7 cellular contexts compared by ENCODE assay signal in genomic region chr11:75384438-75385080, GRCh38. TPM values are rescaled to one million over a fixed set of nuclear protein-coding genes. Genes with fewer than 3 reads are reported as not detected.
A peak's percentile ranks its signal among the peaks of the same experiment; 100 is the strongest.
DNase-seq lines count a peak whose midpoint lies in the region; ATAC-seq and TF ChIP-seq lines count a peak whose summit lies in the region.

No MANE protein-coding gene starts in this region.

- peak overlapping the region; percentile 35 for H3K4me2 ChIP-seq in skeletal muscle satellite cell (ENCODE audit: low read length)

- peaks cover 7% of the 10 kb centered on the region for H3K4me1 ChIP-seq in skeletal muscle satellite cell (ENCODE audit: control insufficient read depth, insufficient read depth, low read length)

- in situ Hi-C loops in astrocyte of the cerebellum (cut with HindIII; ENCODE audit: low sequenced_read_pairs): no loop called here

- DNase-seq in NCI-H2081 (lab: John Stamatoyannopoulos, UW): peak; percentile 37 to 53
- peak; percentile 82 for DNase-seq in UCSD-AML1 (lab: John Stamatoyannopoulos, UW; ENCODE audit: unreplicated experiment)
- peak; percentile 26 for DNase-seq in astrocyte of the cerebellum (ENCODE audit: low read depth)
- DNase-seq in hippocampal formation (lab: John Stamatoyannopoulos, UW): peak; percentile 68 to 79

- H3K9me3 ChIP-seq in skeletal muscle satellite cell (replicated peaks; ENCODE audit: low read length): no peaks in the 10 kb centered on the region

- H3K9ac ChIP-seq in skeletal muscle satellite cell (ENCODE audit: low read depth, low read length): no peak overlapping the region

- H3K36me3 ChIP-seq in skeletal muscle satellite cell (ENCODE audit: insufficient read depth, low read length): no peaks in the 10 kb centered on the region

- no peak for ATAC-seq in HG02981 (IDR thresholded peaks at IDR 0.05; ENCODE audit: unreplicated experiment)

- TF ChIP-seq CTCF in GM12875 (IDR thresholded peaks at IDR 0.05; ENCODE audit: borderline replicate concordance, insufficient read depth, low read depth, low read length) (peak; percentile 96), astrocyte of the cerebellum (IDR thresholded peaks at IDR 0.05; ENCODE audit: low read depth, low read length, missing control alignments) (peak; percentile 98)

- H3K27me3 ChIP-seq in skeletal muscle satellite cell (ENCODE audit: control insufficient read depth, insufficient read depth, low read length): no peaks in the 10 kb centered on the region

- H3K4me3 ChIP-seq in GM12875 (ENCODE audit: low read depth, low read length): no peak overlapping the region
- H3K4me3 ChIP-seq in astrocyte of the cerebellum (ENCODE audit: low read depth, low read length): no peak overlapping the region
- no peak overlapping the region for H3K4me3 ChIP-seq in skeletal muscle satellite cell (ENCODE audit: low read length)

RNA-seq across cellular contexts. Expression of gene RPS3, which starts 14.8 kb away (rescaled TPM):
- total RNA-seq in skeletal muscle satellite cell (2012; rRNA removed): 1,546 and 2,565 TPM in 2 replicates

RNA-seq across cellular contexts. Expression of gene ARRB1, which starts 33.1 kb away (rescaled TPM):
- total RNA-seq in skeletal muscle satellite cell (2012; rRNA removed): 16.0 and 19.7 TPM in 2 replicates

RNA-seq across cellular contexts. Expression of gene KLHL35, which starts 48.4 kb away (rescaled TPM):
- 1.5 and 3.5 TPM in 2 replicates for total RNA-seq in skeletal muscle satellite cell (2012; rRNA removed)

Comparison
In these comparisons a context has a peak if more than half of its experiments do, and no peak if none do; other contexts are left out.
1. DNase-seq: peak in every context shown above with its lines; median percentile 82 in UCSD-AML1; 74 in hippocampal formation; 45 in NCI-H2081; 26 in astrocyte of the cerebellum.